In the genomic region with DNA sequence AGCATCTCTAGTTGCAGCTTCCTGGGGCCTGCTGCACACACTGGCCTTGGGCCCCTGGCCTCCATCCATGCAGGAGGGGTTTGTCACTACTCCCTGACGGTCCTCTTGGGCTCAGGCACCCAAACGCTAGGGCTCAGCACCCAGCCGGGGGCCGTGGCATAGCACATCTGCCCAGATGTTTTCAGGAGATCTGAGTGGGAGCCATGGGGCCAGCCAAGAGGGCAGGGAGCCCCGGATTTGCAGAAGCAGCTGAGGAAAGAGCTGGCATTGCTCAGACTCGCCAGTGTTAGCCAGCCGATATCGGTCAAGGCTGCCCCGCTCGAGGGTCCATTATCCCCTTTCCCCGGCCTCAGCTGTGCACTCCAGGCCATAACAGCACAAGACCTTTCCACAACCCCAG, we compare ENCODE assay signal across 19 cellular contexts. TPM values are rescaled to one million over a fixed set of nuclear protein-coding genes. Genes with fewer than 3 reads are reported as not detected.
A peak's percentile ranks its signal among the peaks of the same experiment; 100 is the strongest.
DNase-seq lines count a peak whose midpoint lies in the region; ATAC-seq and TF ChIP-seq lines count a peak whose summit lies in the region.
"Had no signal": no experiment of that assay in that cellular context is flagged by ENCODE, and none has a peak within 500 bp of the region (broad histone marks: within the 10 kb centered on the region; RNA-seq: fewer than 3 reads in every experiment).

No MANE protein-coding gene starts in this region.

- in situ Hi-C loops in GM13976 (cut with MboI; ENCODE audit: low sequenced_read_pairs, unreplicated experiment) = loop anchor here (10.0 kb wide), 1 partner anchor 243 kb away; no protein-coding TSS in a partner anchor

- no peak for DNase-seq in natural killer cell
- DNase-seq in natural killer cell treated with Interleukin-12 subunit alpha and Interleukin-12 subunit beta and Interleukin-15 and Interleukin-18, amount 100 ng/mL, for 72 hours (ENCODE audit: low spot score) = no peak
- no peak for DNase-seq in activated B cell treated with CpG ODN at 0.5 μM for 24 hours
- DNase-seq in memory B cell (ENCODE audit: low spot score in 2 of 2) = no peak
- DNase-seq in HuH-7 (ENCODE audit: low spot score) = no peak
- no peak for DNase-seq in GM13976 (ENCODE audit: low spot score)
- no peak for DNase-seq in NCI-H2227 treated with DMSO at 0.1 percent for 48 hours (lab: John Stamatoyannopoulos, UW)
- DNase-seq: activated CD8-positive, alpha-beta T cell treated with anti-CD3 and anti-CD28 coated beads for 36 hours; foreskin fibroblast; GOT3; KBM-7; left colon; NCI-H1048; NCI-H2081; NCI-H510A; ovary; Right ventricle myocardium superior had no signal

- H3K4me3 Mint-ChIP-seq in natural killer cell = peak overlapping the region; percentile 40
- no peak overlapping the region for H3K4me3 Mint-ChIP-seq in natural killer cell treated with Interleukin-12 subunit alpha and Interleukin-12 subunit beta and Interleukin-15 and Interleukin-18, amount 100 ng/mL, for 72 hours
- peak overlapping the region; percentile 70 for H3K4me3 Mint-ChIP-seq in activated B cell treated with CpG ODN at 0.5 μM for 24 hours
- H3K4me3 Mint-ChIP-seq in memory B cell = peak overlapping the region; percentile 66

- H3K27ac Mint-ChIP-seq in natural killer cell = no peak overlapping the region
- no peak overlapping the region for H3K27ac Mint-ChIP-seq in natural killer cell treated with Interleukin-12 subunit alpha and Interleukin-12 subunit beta and Interleukin-15 and Interleukin-18, amount 100 ng/mL, for 72 hours
- H3K27ac Mint-ChIP-seq in activated B cell treated with CpG ODN at 0.5 μM for 24 hours = no peak overlapping the region
- no peak overlapping the region for H3K27ac Mint-ChIP-seq in memory B cell
- H3K27ac Mint-ChIP-seq: activated CD8-positive, alpha-beta T cell treated with anti-CD3 and anti-CD28 coated beads for 36 hours had no signal

- H3K27me3 Mint-ChIP-seq in natural killer cell (ENCODE audit: low read depth in 2 of 2) (peaks cover 43 to 64% of the 10 kb centered on the region in 2 donors), activated B cell treated with CpG ODN at 0.5 μM for 24 hours (peaks cover 58% of the 10 kb centered on the region), memory B cell (peaks cover 20% of the 10 kb centered on the region)
- peaks cover 48 to 54% of the 10 kb centered on the region in 2 donors for H3K27me3 Mint-ChIP-seq in natural killer cell treated with Interleukin-12 subunit alpha and Interleukin-12 subunit beta and Interleukin-15 and Interleukin-18, amount 100 ng/mL, for 72 hours

- no peaks in the 10 kb centered on the region for H3K9me3 Mint-ChIP-seq in natural killer cell
- H3K9me3 Mint-ChIP-seq in natural killer cell treated with Interleukin-12 subunit alpha and Interleukin-12 subunit beta and Interleukin-15 and Interleukin-18, amount 100 ng/mL, for 72 hours = no peaks in the 10 kb centered on the region
- H3K9me3 Mint-ChIP-seq in activated B cell treated with CpG ODN at 0.5 μM for 24 hours = no peaks in the 10 kb centered on the region
- no peaks in the 10 kb centered on the region for H3K9me3 Mint-ChIP-seq in memory B cell
- H3K9me3 Mint-ChIP-seq: activated CD8-positive, alpha-beta T cell treated with anti-CD3 and anti-CD28 coated beads for 36 hours had no signal

- H3K36me3 Mint-ChIP-seq in natural killer cell (no peaks in the 10 kb centered on the region), activated B cell treated with CpG ODN at 0.5 μM for 24 hours (ENCODE audit: low read depth) (no peaks in the 10 kb centered on the region), memory B cell (no peaks in the 10 kb centered on the region)
- H3K36me3 Mint-ChIP-seq in natural killer cell treated with Interleukin-12 subunit alpha and Interleukin-12 subunit beta and Interleukin-15 and Interleukin-18, amount 100 ng/mL, for 72 hours = no peaks in the 10 kb centered on the region

- POLR2A ChIA-PET in activated B cell treated with CpG ODN at 0.5 μM for 24 hours (lab: Charles Lee) = no interaction called here

- H3K4me1 Mint-ChIP-seq in natural killer cell (no peaks in the 10 kb centered on the region), activated B cell treated with CpG ODN at 0.5 μM for 24 hours (peaks cover 14% of the 10 kb centered on the region), memory B cell (peaks cover 4% of the 10 kb centered on the region)
- H3K4me1 Mint-ChIP-seq in natural killer cell treated with Interleukin-12 subunit alpha and Interleukin-12 subunit beta and Interleukin-15 and Interleukin-18, amount 100 ng/mL, for 72 hours (ENCODE audit: low read depth in 2 of 2) = peaks cover 2 to 5% of the 10 kb centered on the region in 2 donors

- ATAC-seq in natural killer cell = no peak
- ATAC-seq in natural killer cell treated with Interleukin-12 subunit alpha and Interleukin-12 subunit beta and Interleukin-15 and Interleukin-18, amount 100 ng/mL, for 72 hours = no peak
- no peak for ATAC-seq in activated B cell treated with CpG ODN at 0.5 μM for 24 hours (ENCODE audit: low read depth)
- ATAC-seq in memory B cell (ENCODE audit: low read depth) = no peak
- ATAC-seq in HG03521 (IDR thresholded peaks at IDR 0.05; ENCODE audit: unreplicated experiment) = no peak
- ATAC-seq: activated CD8-positive, alpha-beta T cell treated with anti-CD3 and anti-CD28 coated beads for 36 hours; left colon; sciatic nerve had no signal

- CTCF ChIA-PET in activated B cell treated with CpG ODN at 0.5 μM for 24 hours (lab: Charles Lee) = interaction anchor here (1.6 kb wide), 1 partner anchor 129 kb away, joined by 3 read pairs; no protein-coding TSS in a partner anchor

- intact Hi-C loops in natural killer cell (cut with micrococcal nuclease) (no loop called here), activated B cell treated with CpG ODN at 0.5 μM for 24 hours (cut with micrococcal nuclease) (loop anchor here (10.0 kb wide), 1 partner anchor 533 kb away; the partner anchor contains the start of gene ADAMTS17)

- no peak for TF ChIP-seq CTCF in natural killer cell (IDR thresholded peaks at IDR 0.05)
- TF ChIP-seq CTCF in activated B cell treated with CpG ODN at 0.5 μM for 24 hours (IDR thresholded peaks at IDR 0.05) = no peak
- no peak for TF ChIP-seq CTCF in GM13976 (IDR thresholded peaks at IDR 0.05; ENCODE audit: borderline replicate concordance, control extremely low read depth, extremely low read depth, insufficient read depth, missing control alignments)

RNA-seq across cellular contexts. Expression of gene ALDH1A3, which starts 1.5 kb away (rescaled TPM):
- not detected for total RNA-seq in natural killer cell
- not detected for total RNA-seq in natural killer cell treated with Interleukin-12 subunit alpha and Interleukin-12 subunit beta and Interleukin-15 and Interleukin-18, amount 100 ng/mL, for 72 hours
- not detected in 2 replicates for total RNA-seq in activated B cell treated with CpG ODN at 0.5 μM for 24 hours
- total RNA-seq: activated CD8-positive, alpha-beta T cell treated with anti-CD3 and anti-CD28 coated beads for 36 hours had no signal

RNA-seq across cellular contexts. Expression of gene LRRK1, which starts 41.0 kb away (rescaled TPM):
- total RNA-seq in natural killer cell = 1 to 10 TPM; 1.2 to 5.5 (median 3.2) TPM
- under 1 TPM; 0.17 to 0.70 TPM for total RNA-seq in natural killer cell treated with Interleukin-12 subunit alpha and Interleukin-12 subunit beta and Interleukin-15 and Interleukin-18, amount 100 ng/mL, for 72 hours
- total RNA-seq in activated B cell treated with CpG ODN at 0.5 μM for 24 hours = 35.9 and 43.5 TPM in 2 replicates
